ENCODE assay signal across 8 cellular contexts in the genomic region with DNA sequence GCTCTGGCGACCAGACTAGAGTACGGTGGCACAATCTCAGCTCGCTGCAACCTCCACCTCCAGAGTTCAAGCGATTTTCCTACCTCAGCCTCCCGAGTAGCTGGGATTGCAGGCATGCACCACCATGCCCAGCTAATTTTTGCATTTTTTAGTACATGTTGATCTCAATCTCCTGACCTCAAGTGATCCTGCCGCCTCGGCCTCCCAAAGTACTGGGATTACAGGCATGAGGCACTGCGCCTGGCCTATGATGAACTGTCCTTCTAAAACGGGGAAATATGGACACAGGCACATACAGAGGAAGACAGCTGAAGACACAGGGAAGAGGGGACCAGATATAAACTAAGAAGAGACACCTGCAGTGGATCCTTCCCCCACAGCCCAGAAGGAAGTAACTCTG. TPM values are rescaled to one million over a fixed set of nuclear protein-coding genes. Genes with fewer than 3 reads are reported as not detected.
"Had no signal": no experiment of that assay in that cellular context is flagged by ENCODE, and none has a peak within 500 bp of the region (broad histone marks: within the 10 kb centered on the region; RNA-seq: fewer than 3 reads in every experiment).

No MANE protein-coding gene starts in this region.

- H3K4me1 ChIP-seq: HAP-1 had no signal

- H2AFZ ChIP-seq: GM23248 had no signal

- H3K9me3 ChIP-seq: HAP-1 had no signal

- H3K36me3 ChIP-seq: HAP-1 had no signal

- H3K4me3 ChIP-seq: GM23248, HAP-1, K562 had no signal

- DNase-seq: GM23248, GOT3, H7, IMR-90 had no signal

- H3K27ac ChIP-seq: GM23248 had no signal

RNA-seq across cellular contexts. Expression of a gene that starts 12.7 kb away (rescaled TPM):
- total RNA-seq: GM23248, H4, H7, HT-29, IMR-90, K562 had no signal
- polyA plus RNA-seq: GM23248, IMR-90 had no signal

RNA-seq across cellular contexts. Expression of a gene that starts 28.4 kb away (rescaled TPM):
- total RNA-seq: GM23248, H7, HT-29, IMR-90, K562 had no signal
- polyA plus RNA-seq: GM23248, IMR-90 had no signal

RNA-seq across cellular contexts. Expression of a gene that starts 43.9 kb away (rescaled TPM):
- total RNA-seq: GM23248, H4, H7, HT-29, IMR-90, K562 had no signal
- polyA plus RNA-seq: GM23248, IMR-90, K562 had no signal
